In the genomic region with DNA sequence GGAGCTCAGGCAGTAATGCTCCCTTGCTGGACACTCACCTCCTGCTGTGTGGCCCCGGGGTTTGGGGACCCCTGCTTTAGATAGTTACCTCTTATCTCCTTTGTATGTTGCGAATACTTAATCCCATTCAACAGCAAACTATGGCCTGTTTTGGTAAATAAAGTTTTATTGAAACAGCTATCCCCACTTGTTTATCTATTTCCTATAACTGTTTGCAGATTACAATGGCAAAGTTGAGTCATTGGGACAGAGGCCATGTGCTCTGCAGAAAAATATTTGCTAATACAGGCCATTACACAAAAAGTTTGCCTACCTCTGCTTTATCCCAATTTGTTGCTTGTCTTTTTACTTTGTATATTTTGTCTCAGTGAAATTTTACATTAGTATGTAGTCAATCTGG, we compare ENCODE assay signal across 16 cellular contexts.
A peak's percentile ranks its signal among the peaks of the same experiment; 100 is the strongest.
DNase-seq lines count a peak whose midpoint lies in the region; ATAC-seq, FAIRE-seq and TF ChIP-seq lines count a peak whose summit lies in the region.
"Had no signal": no experiment of that assay in that cellular context is flagged by ENCODE, and none has a peak within 500 bp of the region (broad histone marks: within the 10 kb centered on the region; RNA-seq: fewer than 3 reads in every experiment).

No MANE protein-coding gene starts in this region.

- WGBS in GM12878 (ENCODE audit: insufficient coverage, insufficient replicate concordance, low lambda C conversion rate, missing lambda C conversion rate): 25% methylated on average over 2 of the region's 2 CpGs
- WGBS in right lobe of liver (ENCODE audit: insufficient coverage, low coverage, low lambda C conversion rate, missing lambda C conversion rate): 52% methylated on average over 2 of the region's 2 CpGs
- WGBS in mammary epithelial cell (ENCODE audit: low coverage, missing lambda C conversion rate): 88% methylated on average over 2 of the region's 2 CpGs

- H3K27ac Mint-ChIP-seq in activated naive CD4-positive, alpha-beta T cell treated with anti-CD3 and anti-CD28 coated beads for 36 hours: no peak overlapping the region
- H3K27ac Mint-ChIP-seq: B cell; CD4-positive, alpha-beta T cell had no signal

- no peaks in the 10 kb centered on the region for H3K4me1 ChIP-seq in GM12878 (ENCODE audit: control insufficient read depth, insufficient read depth, low read length)
- H3K4me1 ChIP-seq in right lobe of liver: no peaks in the 10 kb centered on the region
- peaks cover 21% of the 10 kb centered on the region for H3K4me1 ChIP-seq in mammary epithelial cell (ENCODE audit: insufficient read depth, low read length)

- BruUV-seq in GM12878 (replicated peaks; lab: Mats Ljungman, UMichigan) (no TSS peak), mammary epithelial cell (replicated peaks; lab: Mats Ljungman, UMichigan) (no TSS peak)

- H3K79me2 ChIP-seq in GM12878 (ENCODE audit: control insufficient read depth, insufficient read depth, low read length) (no peaks in the 10 kb centered on the region), mammary epithelial cell (ENCODE audit: insufficient read depth, low read length) (no peaks in the 10 kb centered on the region)

- in situ Hi-C loops in GM12878 (cut with MboI) (no loop called here), mammary epithelial cell (cut with MboI; ENCODE audit: low sequenced_read_pairs in 2 of 2) (no loop called here)

- FAIRE-seq in GM19239 (lab: Jason Lieb, UNC) (peak; percentile 40), GM12878 (lab: Jason Lieb, UNC) (no peak)
- FAIRE-seq: GM18507, H1, HTR-8/SVneo had no signal

- H3K27me3 ChIP-seq in GM12878 (replicated peaks in 1 of 2; ENCODE audit: control insufficient read depth in 2 of 2, insufficient read depth in 2 of 2, low read length in 1 of 2): no peaks in the 10 kb centered on the region; a peak in 1 of 4 replicates
- no peaks in the 10 kb centered on the region for H3K27me3 ChIP-seq in right lobe of liver
- no peaks in the 10 kb centered on the region for H3K27me3 ChIP-seq in mammary epithelial cell (ENCODE audit: insufficient read depth, low read length)

- peaks cover 8% of the 10 kb centered on the region for H3K4me1 Mint-ChIP-seq in activated naive CD4-positive, alpha-beta T cell treated with anti-CD3 and anti-CD28 coated beads for 36 hours (ENCODE audit: low read depth)
- H3K4me1 Mint-ChIP-seq: B cell had no signal

- DNase-seq in GM19239 (ENCODE audit: insufficient read length, low spot score): no peak
- no peak for DNase-seq in GM12878 (ENCODE audit: low read depth, low spot score)
- peak; percentile 1 for DNase-seq in fibroblast of peridontal ligament (ENCODE audit: extremely low read depth)
- no peak for DNase-seq in right lobe of liver
- DNase-seq in activated naive CD4-positive, alpha-beta T cell treated with anti-CD3 and anti-CD28 coated beads for 36 hours: no peak
- no peak for DNase-seq in mammary epithelial cell
- DNase-seq: C1 segment of cervical spinal cord; Calu3; CD4-positive, alpha-beta T cell; DMS 273 treated with DMSO at 0.1 percent for 48 hours had no signal

- CTCF ChIA-PET in GM12878 (lab: Yijun Ruan, JAX) (interaction anchor here (1.0 kb wide), 1 partner anchor 386 kb away, joined by 6 read pairs; no protein-coding TSS in a partner anchor), mammary epithelial cell (lab: Charles Lee; ENCODE audit: low non-redundant PET) (no interaction called here)
- CTCF ChIA-PET in activated naive CD4-positive, alpha-beta T cell treated with anti-CD3 and anti-CD28 coated beads for 36 hours (lab: Charles Lee): interaction anchor here (0.5 kb wide), 1 partner anchor 72 kb away, joined by 3 read pairs; no protein-coding TSS in a partner anchor

- no peak for TF ChIP-seq RAD21 in GM12878 (IDR thresholded peaks at IDR 0.05; ENCODE audit: insufficient read depth, low read depth, low read length)

- no peak overlapping the region for H3K4me2 ChIP-seq in GM12878 (ENCODE audit: control insufficient read depth, insufficient read depth)
- no peak overlapping the region for H3K4me2 ChIP-seq in mammary epithelial cell (ENCODE audit: insufficient read depth, low read depth, low read length)

- TF ChIP-seq CTCF in GM12878 (IDR thresholded peaks at IDR 0.05 in 2 of 3, conservative IDR thresholded peaks at IDR 0.05 in 1 of 3; ENCODE audit: control insufficient read depth in 2 of 3, extremely low read depth in 1 of 3, insufficient read depth in 1 of 3, low read depth in 3 of 3, low read length in 3 of 3) (no peak), right lobe of liver (IDR thresholded peaks at IDR 0.05) (no peak), mammary epithelial cell (conservative IDR thresholded peaks at IDR 0.05 in 1 of 2, IDR thresholded peaks at IDR 0.05 in 1 of 2; ENCODE audit: extremely low read depth in 1 of 2, insufficient read depth in 1 of 2, low read depth in 1 of 2, low read length in 2 of 2) (no peak)

- H3K9ac ChIP-seq in GM12878 (ENCODE audit: control insufficient read depth, insufficient read depth, low read length) (no peak overlapping the region), mammary epithelial cell (ENCODE audit: insufficient read depth, low read length) (no peak overlapping the region)

- ATAC-seq in GM12878: no peak
- peak in 3 of 4 donors; percentile 26 to 71 (median 56) for ATAC-seq in right lobe of liver
- no peak for ATAC-seq in HG03097 (IDR thresholded peaks at IDR 0.05; ENCODE audit: low FRiP score, unreplicated experiment)

- no peaks in the 10 kb centered on the region for H3K27me3 Mint-ChIP-seq in activated naive CD4-positive, alpha-beta T cell treated with anti-CD3 and anti-CD28 coated beads for 36 hours (ENCODE audit: low read depth)
- H3K27me3 Mint-ChIP-seq: CD4-positive, alpha-beta T cell had no signal

- no peaks in the 10 kb centered on the region for H3K36me3 ChIP-seq in GM12878 (ENCODE audit: control insufficient read depth in 2 of 2, insufficient read depth in 2 of 2, low read length in 1 of 2)
- H3K36me3 ChIP-seq in right lobe of liver: no peaks in the 10 kb centered on the region
- no peaks in the 10 kb centered on the region for H3K36me3 ChIP-seq in mammary epithelial cell (ENCODE audit: insufficient read depth, low read length)
- H3K36me3 ChIP-seq: HAP-1 had no signal

- H4K20me1 ChIP-seq in GM12878 (ENCODE audit: control insufficient read depth, insufficient read depth) (no peaks in the 10 kb centered on the region; the same call in 1 of the 2 replicates), mammary epithelial cell (ENCODE audit: insufficient read depth, low read length) (no peaks in the 10 kb centered on the region)

- dilution Hi-C loops in mammary epithelial cell (cut with HindIII; ENCODE audit: low sequenced_read_pairs): no loop called here

- TF ChIP-seq POLR2A in GM12878 (IDR thresholded peaks at IDR 0.05; ENCODE audit: low read depth, low read length): no peak
- TF ChIP-seq POLR2A in right lobe of liver (IDR thresholded peaks at IDR 0.05): no peak

- TF ChIP-seq EP300 in GM12878 (IDR thresholded peaks at IDR 0.05; ENCODE audit: borderline replicate concordance in 1 of 2, control insufficient read depth in 1 of 2, low read depth in 2 of 2, low read length in 2 of 2): no peak

- POLR2A ChIA-PET in GM12878 (lab: Charles Lee): no interaction called here

- no peak overlapping the region for H2AFZ ChIP-seq in GM12878 (ENCODE audit: control insufficient read depth, low read depth, low read length)
- no peak overlapping the region for H2AFZ ChIP-seq in mammary epithelial cell (ENCODE audit: low read depth, low read length)

- H3K9me3 Mint-ChIP-seq in activated naive CD4-positive, alpha-beta T cell treated with anti-CD3 and anti-CD28 coated beads for 36 hours: peaks cover 3% of the 10 kb centered on the region

- no peaks in the 10 kb centered on the region for H3K36me3 Mint-ChIP-seq in activated naive CD4-positive, alpha-beta T cell treated with anti-CD3 and anti-CD28 coated beads for 36 hours (ENCODE audit: low read depth)

- H3K9me3 ChIP-seq in GM12878 (replicated peaks; ENCODE audit: control insufficient read depth, insufficient read depth, low read length) (no peaks in the 10 kb centered on the region), right lobe of liver (no peaks in the 10 kb centered on the region), mammary epithelial cell (replicated peaks; ENCODE audit: insufficient read depth, low read length) (no peaks in the 10 kb centered on the region)
- H3K9me3 ChIP-seq: HAP-1 had no signal

- H3K4me3 ChIP-seq in GM12878: no peak overlapping the region
- H3K4me3 ChIP-seq in right lobe of liver: no peak overlapping the region
- H3K4me3 ChIP-seq in mammary epithelial cell (replicated peaks in 1 of 3; ENCODE audit: insufficient read depth in 1 of 3, low read depth in 2 of 3, low read length in 3 of 3): no peak overlapping the region
- H3K4me3 ChIP-seq: HAP-1 had no signal

- no peak overlapping the region for H3K4me3 Mint-ChIP-seq in activated naive CD4-positive, alpha-beta T cell treated with anti-CD3 and anti-CD28 coated beads for 36 hours
- H3K4me3 Mint-ChIP-seq: B cell; CD4-positive, alpha-beta T cell had no signal

- intact Hi-C loops in GM12878 (cut with micrococcal nuclease; ENCODE audit: unreplicated experiment): loop anchor here (10.0 kb wide), 1 partner anchor 296 kb away; no protein-coding TSS in a partner anchor
- intact Hi-C loops in right lobe of liver (cut with DNase I): no loop called here
- intact Hi-C loops in activated naive CD4-positive, alpha-beta T cell treated with anti-CD3 and anti-CD28 coated beads for 36 hours (cut with micrococcal nuclease): no loop called here
- intact Hi-C loops in mammary epithelial cell (cut with micrococcal nuclease): loop anchor here (10.0 kb wide), 1 partner anchor 406 kb away; no protein-coding TSS in a partner anchor

- RAD21 ChIA-PET in GM12878 (lab: Charles Lee; ENCODE audit: unreplicated experiment): no interaction called here

- H3K27ac ChIP-seq in GM12878 (ENCODE audit: control insufficient read depth, insufficient read depth) (no peak overlapping the region), right lobe of liver (no peak overlapping the region), mammary epithelial cell (ENCODE audit: insufficient read depth, low read depth, low read length) (no peak overlapping the region)

- SMC1A ChIA-PET in GM12878 (lab: Charles Lee; ENCODE audit: uncharacterized antibody, unreplicated experiment): no interaction called here

TF ChIP-seq in GM12878, 131 proteins besides CTCF, POLR2A, EP300 and RAD21 (continues in another document):
- TF ChIP-seq, protein P1, sequence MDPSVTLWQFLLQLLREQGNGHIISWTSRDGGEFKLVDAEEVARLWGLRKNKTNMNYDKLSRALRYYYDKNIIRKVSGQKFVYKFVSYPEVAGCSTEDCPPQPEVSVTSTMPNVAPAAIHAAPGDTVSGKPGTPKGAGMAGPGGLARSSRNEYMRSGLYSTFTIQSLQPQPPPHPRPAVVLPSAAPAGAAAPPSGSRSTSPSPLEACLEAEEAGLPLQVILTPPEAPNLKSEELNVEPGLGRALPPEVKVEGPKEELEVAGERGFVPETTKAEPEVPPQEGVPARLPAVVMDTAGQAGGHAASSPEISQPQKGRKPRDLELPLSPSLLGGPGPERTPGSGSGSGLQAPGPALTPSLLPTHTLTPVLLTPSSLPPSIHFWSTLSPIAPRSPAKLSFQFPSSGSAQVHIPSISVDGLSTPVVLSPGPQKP (IDR thresholded peaks at IDR 0.05; ENCODE audit: low read depth, low read length): no peak
- TF ChIP-seq BRCA1 (IDR thresholded peaks at IDR 0.05; ENCODE audit: low read depth, low read length): no peak

Comparison
In these comparisons a context has a peak if more than half of its experiments do, and no peak if none do; other contexts are left out.
1. ATAC-seq: peak in right lobe of liver (3 of 4); none in GM12878 (single experiment) and HG03097 (single experiment).
2. intact Hi-C loops: an anchor here in GM12878 (10.0 kb wide) and mammary epithelial cell (10.0 kb wide); none called in right lobe of liver and activated naive CD4-positive, alpha-beta T cell treated with anti-CD3 and anti-CD28 coated beads for 36 hours.